8 cellular contexts compared by ENCODE assay signal in genomic region chr17:18225121-18225561, GRCh38. TPM values are rescaled to one million over a fixed set of nuclear protein-coding genes. Genes with fewer than 3 reads are reported as not detected.
DNase-seq lines count a peak whose midpoint lies in the region; ATAC-seq and TF ChIP-seq lines count a peak whose summit lies in the region.

No MANE protein-coding gene starts in this region.

- H3K4me1 ChIP-seq in tibial nerve, result peaks cover 0 to 41% (median 16%) of the 10 kb centered on the region in 4 donors

- TF ChIP-seq EP300 in tibial nerve (IDR thresholded peaks at IDR 0.05), result peak; percentile 29 to 57

- POLR2A ChIA-PET in GM10248 (lab: Yijun Ruan, JAX), result interaction anchor here (0.6 kb wide), 1 partner anchor 10 kb away, joined by 3 read pairs; no protein-coding TSS in a partner anchor

- CTCF ChIA-PET in GM10248 (lab: Yijun Ruan, JAX), result interaction anchor here (1.0 to 1.1 kb wide), 2 partner anchors 10 to 401 kb away, joined by 3 read pairs; no protein-coding TSS in a partner anchor

- H3K4me3 ChIP-seq in tibial nerve, result peak overlapping the region; percentile 32 to 77 (median 39)

- DNase-seq in GM10248 (ENCODE audit: extremely low spot score) (peak; percentile 99), NCI-H1417 treated with DMSO at 0.1 percent for 48 hours (lab: John Stamatoyannopoulos, UW) (peak; percentile 50), SW480 (ENCODE audit: low spot score) (peak; percentile 89), cardiac septum (ENCODE audit: low spot score) (peak; percentile 98), pons (ENCODE audit: low spot score) (peak; percentile 92), tibial nerve (ENCODE audit: low spot score in 2 of 2) (peak; percentile 94 to 96)
- DNase-seq in activated naive CD8-positive, alpha-beta T cell treated with anti-CD3 and anti-CD28 coated beads, Interleukin-2, amount 50 U/mL, for 24 hours, result peak; percentile 97

- TF ChIP-seq CTCF in GM10248 (IDR thresholded peaks at IDR 0.05; ENCODE audit: control extremely low read depth, extremely low read depth, low read depth, missing control alignments) (no peak), tibial nerve (IDR thresholded peaks at IDR 0.05) (no peak)

- no peaks in the 10 kb centered on the region for H3K9me3 ChIP-seq in tibial nerve

- no peaks in the 10 kb centered on the region for H3K27me3 ChIP-seq in tibial nerve

- H3K27me3 Mint-ChIP-seq in activated naive CD8-positive, alpha-beta T cell treated with anti-CD3 and anti-CD28 coated beads, Interleukin-2, amount 50 U/mL, for 24 hours, result no peaks in the 10 kb centered on the region

- no peaks in the 10 kb centered on the region for H3K36me3 ChIP-seq in tibial nerve

- H3K9me3 Mint-ChIP-seq in activated naive CD8-positive, alpha-beta T cell treated with anti-CD3 and anti-CD28 coated beads, Interleukin-2, amount 50 U/mL, for 24 hours, result no peaks in the 10 kb centered on the region

- ATAC-seq in HG02759 (IDR thresholded peaks at IDR 0.05; ENCODE audit: unreplicated experiment), result peak; percentile 97
- peak; percentile 95 for ATAC-seq in activated naive CD8-positive, alpha-beta T cell treated with anti-CD3 and anti-CD28 coated beads, Interleukin-2, amount 50 U/mL, for 24 hours

- peak overlapping the region; percentile 63 to 83 (median 69) for H3K27ac ChIP-seq in tibial nerve

- H3K4me1 Mint-ChIP-seq in activated naive CD8-positive, alpha-beta T cell treated with anti-CD3 and anti-CD28 coated beads, Interleukin-2, amount 50 U/mL, for 24 hours, result peaks cover 16% of the 10 kb centered on the region

- peak overlapping the region; percentile 54 for H3K27ac Mint-ChIP-seq in activated naive CD8-positive, alpha-beta T cell treated with anti-CD3 and anti-CD28 coated beads, Interleukin-2, amount 50 U/mL, for 24 hours

- WGBS in tibial nerve, 2 donors, result 0 to 1% methylated on average over 8 to 39 of the region's 42 CpGs

- no peak for TF ChIP-seq POLR2A in tibial nerve (IDR thresholded peaks at IDR 0.05)

- H3K4me3 Mint-ChIP-seq in activated naive CD8-positive, alpha-beta T cell treated with anti-CD3 and anti-CD28 coated beads, Interleukin-2, amount 50 U/mL, for 24 hours, result peak overlapping the region; percentile 73

- H3K36me3 Mint-ChIP-seq in activated naive CD8-positive, alpha-beta T cell treated with anti-CD3 and anti-CD28 coated beads, Interleukin-2, amount 50 U/mL, for 24 hours (ENCODE audit: low read depth), result no peaks in the 10 kb centered on the region

- intact Hi-C loops in cardiac septum (cut with DNase I), result loop anchor here (2.0 kb wide), 2 partner anchors 36 to 90 kb away; partner anchors contain the start of genes MIEF2, SMCR8 and TOP3A

RNA-seq across cellular contexts. Expression of gene LLGL1, which starts 0.3 kb away (rescaled TPM):
- total RNA-seq in cardiac septum, result 9.6 TPM
- total RNA-seq in tibial nerve, result 10 to 100 TPM; 20.9 to 30.2 (median 27.9) TPM

RNA-seq across cellular contexts. Expression of gene FLII, which starts 33.4 kb away (rescaled TPM):
- total RNA-seq in cardiac septum (294 TPM), tibial nerve (100 to 1,000 TPM; 284 to 466 (median 335) TPM)

RNA-seq across cellular contexts. Expression of gene MIEF2, which starts 35.3 kb away (rescaled TPM):
- total RNA-seq in cardiac septum, result 28.0 TPM
- 10 to 100 TPM; 16.2 to 31.7 (median 20.4) TPM for total RNA-seq in tibial nerve

RNA-seq across cellular contexts. Expression of gene ALKBH5, which starts 41.5 kb away (rescaled TPM):
- total RNA-seq in cardiac septum, result 168 TPM
- 100 to 1,000 TPM in 1 of 4 donors, 10 to 100 TPM in 3; 73.9 to 110 (median 93.6) TPM for total RNA-seq in tibial nerve

Comparison
In these comparisons a context has a peak if more than half of its experiments do, and no peak if none do; other contexts are left out.
1. Peak in every context shown above with its lines: DNase-seq, ATAC-seq, H3K4me3 ChIP-seq and H3K27ac ChIP-seq.